Comparison of ENCODE assay signal across 24 cellular contexts in the genomic region with DNA sequence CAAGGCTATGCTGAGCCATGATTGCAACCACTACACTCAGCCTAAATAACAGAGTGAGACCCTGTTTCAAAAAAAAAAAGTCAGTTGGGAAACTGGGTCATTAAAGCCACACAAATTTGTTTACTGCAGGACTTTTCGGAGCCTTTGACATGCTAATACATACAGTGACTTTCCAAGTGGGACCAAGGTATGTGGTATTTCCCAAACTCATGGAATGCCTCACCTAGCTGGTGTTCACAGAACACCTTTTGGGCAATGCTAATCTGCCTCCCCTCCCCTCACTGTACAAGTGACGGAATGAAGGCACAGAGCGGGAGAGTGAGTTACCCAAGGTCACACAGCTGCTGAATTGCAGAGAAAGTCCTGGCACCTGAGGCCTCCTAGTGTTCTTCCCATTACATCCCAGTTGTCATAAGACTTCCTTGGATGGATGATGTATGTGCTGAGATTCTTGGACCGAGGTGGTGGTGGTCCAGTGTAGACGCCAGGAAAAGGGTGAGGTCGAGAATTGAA. TPM values are rescaled to one million over a fixed set of nuclear protein-coding genes. Genes with fewer than 3 reads are reported as not detected.
DNase-seq lines count a peak whose midpoint lies in the region; ATAC-seq, FAIRE-seq and TF ChIP-seq lines count a peak whose summit lies in the region.
"Had no signal": no experiment of that assay in that cellular context is flagged by ENCODE, and none has a peak within 500 bp of the region (broad histone marks: within the 10 kb centered on the region; RNA-seq: fewer than 3 reads in every experiment).

No MANE protein-coding gene starts in this region.

- H3K9ac ChIP-seq in BLaER1 treated with 17β-estradiol and CSF1 and Interleukin-3, amounts not matched to agents 10 nM and 100 nM = no peak overlapping the region
- H3K9ac ChIP-seq in K562 (ENCODE audit: insufficient read depth in 1 of 2, low read depth in 2 of 2, low read length in 2 of 2) (no peak overlapping the region), muscle layer of colon (ENCODE audit: low read length) (no peak overlapping the region)

- H2AFZ ChIP-seq in K562 (ENCODE audit: low read depth, low read length) = no peak overlapping the region

- H3K4me1 Mint-ChIP-seq in CD14-positive monocyte = peaks cover 26% of the 10 kb centered on the region

- no peaks in the 10 kb centered on the region for H3K36me3 ChIP-seq in BLaER1 treated with 17β-estradiol and CSF1 and Interleukin-3, amounts not matched to agents 10 nM and 100 nM
- H3K36me3 ChIP-seq in K562 (ENCODE audit: control insufficient read depth, insufficient read depth, low read length) (no peaks in the 10 kb centered on the region), muscle layer of colon (ENCODE audit: insufficient read depth, low read length) (peaks cover 21% of the 10 kb centered on the region), tibial artery (peaks cover 33 to 86% (median 40%) of the 10 kb centered on the region in 3 donors)
- H3K36me3 ChIP-seq: pancreas had no signal

- H3K4me2 ChIP-seq in BLaER1 treated with 17β-estradiol and CSF1 and Interleukin-3, amounts not matched to agents 10 nM and 100 nM = peak overlapping the region in 10 of 11 experiments; percentile 18 to 74 (median 64); a peak in 13 of 22 replicates
- H3K4me2 ChIP-seq in K562 (ENCODE audit: insufficient read depth, low read length) = no peak overlapping the region

- H3K79me2 ChIP-seq in K562 (ENCODE audit: control insufficient read depth, insufficient read depth, low read length) = no peaks in the 10 kb centered on the region

- peak overlapping the region in 1 of 2 donors; percentile 42 for H3K4me3 Mint-ChIP-seq in CD14-positive monocyte
- H3K4me3 Mint-ChIP-seq: activated CD8-positive, alpha-beta memory T cell treated with anti-CD3 and anti-CD28 coated beads, Interleukin-2, amount 10 ng/mL, durations not matched to agents 7 days and 5 days; activated naive CD8-positive, alpha-beta T cell; activated T-helper 1 cell treated with anti-CD3 and anti-CD28 coated beads, Interleukin-12 subunit alpha, Interleukin-12 subunit beta, Interleukin-2, Interleukin-4 antibody, amounts not matched to agents 30 ng/mL and 10 ng/mL and 1 ng/mL, durations not matched to agents 14 hours and 24 hours and 36 hours; CD8-positive, alpha-beta memory T cell; effector memory CD8-positive, alpha-beta T cell; memory B cell; naive thymus-derived CD8-positive, alpha-beta T cell; stimulated activated naive B cell treated with anti-CD40 and anti-IgM and Interleukin-4, amounts not matched to agents 10 μg/mL and 1 μg/mL and 100 μg/mL, for 72 hours; T-helper 1 cell treated with Interleukin-12 subunit alpha and Interleukin-12 subunit beta and Interleukin-4 antibody, amounts not matched to agents 30 μg/mL and 1 μg/mL, for 36 hours had no signal

- CTCF ChIA-PET in K562 (lab: Yijun Ruan, JAX; ENCODE audit: low intra/inter-chr PET ratio) = no interaction called here

- H3K9me3 Mint-ChIP-seq in CD14-positive monocyte = peaks cover 0 to 3% (median 0%) of the 10 kb centered on the region in 7 donors
- H3K9me3 Mint-ChIP-seq: activated T-helper 1 cell treated with anti-CD3 and anti-CD28 coated beads, Interleukin-12 subunit alpha, Interleukin-12 subunit beta, Interleukin-2, Interleukin-4 antibody, amounts not matched to agents 30 ng/mL and 10 ng/mL and 1 ng/mL, durations not matched to agents 14 hours and 24 hours and 36 hours; CD8-positive, alpha-beta memory T cell; effector memory CD8-positive, alpha-beta T cell; memory B cell; naive thymus-derived CD8-positive, alpha-beta T cell; stimulated activated naive B cell treated with anti-CD40 and anti-IgM and Interleukin-4, amounts not matched to agents 10 μg/mL and 1 μg/mL and 100 μg/mL, for 72 hours; T-helper 1 cell treated with Interleukin-12 subunit alpha and Interleukin-12 subunit beta and Interleukin-4 antibody, amounts not matched to agents 30 μg/mL and 1 μg/mL, for 36 hours had no signal

- in situ Hi-C loops in K562 (cut with MboI) = no loop called here

- intact Hi-C loops in K562 (cut with micrococcal nuclease) (no loop called here), tibial artery (cut with DNase I; ENCODE audit: low total_unique reads) (no loop called here), CD14-positive monocyte (cut with micrococcal nuclease) (no loop called here)

- ATAC-seq in K562 (no peak), GM19397 (IDR thresholded peaks at IDR 0.05; ENCODE audit: unreplicated experiment) (no peak)

- TF ChIP-seq RAD21 in K562 (CRISPR knock-in tag; conservative IDR thresholded peaks at IDR 0.05 in 1 of 2, IDR thresholded peaks at IDR 0.05 in 1 of 2) = no peak

- H3K4me1 ChIP-seq in BLaER1 treated with 17β-estradiol and CSF1 and Interleukin-3, amounts not matched to agents 10 nM and 100 nM = peaks cover 12 to 23% (median 20%) of the 10 kb centered on the region in 10 experiments
- peaks cover 0 to 2% of the 10 kb centered on the region in 2 experiments; a peak in 1 of 5 replicates for H3K4me1 ChIP-seq in K562 (replicated peaks in 1 of 2; ENCODE audit: control insufficient read depth in 2 of 2, insufficient read depth in 2 of 2, low read length in 2 of 2)
- H3K4me1 ChIP-seq in muscle layer of colon (ENCODE audit: insufficient read depth, low read length) = peaks cover 37% of the 10 kb centered on the region
- peaks cover 3 to 94% (median 58%) of the 10 kb centered on the region in 4 donors for H3K4me1 ChIP-seq in tibial artery

- 8% methylated on average over 6 of the region's 6 CpGs for WGBS in K562 (ENCODE audit: insufficient coverage, low coverage, missing lambda C conversion rate)

- no peak for TF ChIP-seq EP300 in K562 (IDR thresholded peaks at IDR 0.05; ENCODE audit: low read length)

- no peaks in the 10 kb centered on the region for H3K9me1 ChIP-seq in K562 (ENCODE audit: control insufficient read depth, insufficient read depth, low read length)

- POLR2A ChIA-PET in K562 (lab: Yijun Ruan, JAX) = interaction anchor here (1.0 to 1.2 kb wide), 2 partner anchors 12 to 31 kb away, joined by 3 read pairs; no protein-coding TSS in a partner anchor

- H3K27me3 Mint-ChIP-seq in CD14-positive monocyte (ENCODE audit: low read depth in 3 of 3) = peaks cover 8 to 26% (median 23%) of the 10 kb centered on the region in 3 donors

- H3K27ac Mint-ChIP-seq in CD14-positive monocyte = no peak overlapping the region
- H3K27ac Mint-ChIP-seq: activated CD8-positive, alpha-beta memory T cell treated with anti-CD3 and anti-CD28 coated beads, Interleukin-2, amount 10 ng/mL, durations not matched to agents 7 days and 5 days; activated naive CD8-positive, alpha-beta T cell; activated T-helper 1 cell treated with anti-CD3 and anti-CD28 coated beads, Interleukin-12 subunit alpha, Interleukin-12 subunit beta, Interleukin-2, Interleukin-4 antibody, amounts not matched to agents 30 ng/mL and 10 ng/mL and 1 ng/mL, durations not matched to agents 14 hours and 24 hours and 36 hours; memory B cell; stimulated activated naive B cell treated with anti-CD40 and anti-IgM and Interleukin-4, amounts not matched to agents 10 μg/mL and 1 μg/mL and 100 μg/mL, for 72 hours; T-helper 1 cell treated with Interleukin-12 subunit alpha and Interleukin-12 subunit beta and Interleukin-4 antibody, amounts not matched to agents 30 μg/mL and 1 μg/mL, for 36 hours had no signal

- BruUV-seq in K562 (replicated peaks; lab: Mats Ljungman, UMichigan) = no TSS peak

- peaks cover 11% of the 10 kb centered on the region in 2 donors for H3K36me3 Mint-ChIP-seq in CD14-positive monocyte
- H3K36me3 Mint-ChIP-seq: activated CD8-positive, alpha-beta memory T cell treated with anti-CD3 and anti-CD28 coated beads, Interleukin-2, amount 10 ng/mL, durations not matched to agents 7 days and 5 days; activated naive CD8-positive, alpha-beta T cell; CD8-positive, alpha-beta memory T cell; memory B cell; naive thymus-derived CD8-positive, alpha-beta T cell; stimulated activated naive B cell treated with anti-CD40 and anti-IgM and Interleukin-4, amounts not matched to agents 10 μg/mL and 1 μg/mL and 100 μg/mL, for 72 hours had no signal

- no peak overlapping the region for H3K27ac ChIP-seq in BLaER1 treated with 17β-estradiol and CSF1 and Interleukin-3, amounts not matched to agents 10 nM and 100 nM
- H3K27ac ChIP-seq in K562 (ENCODE audit: extremely low read depth, low read depth, low read length) (no peak overlapping the region), muscle layer of colon (ENCODE audit: low read depth, low read length) (peak overlapping the region; percentile 68), tibial artery (peak overlapping the region; percentile 67 to 71)
- H3K27ac ChIP-seq: pancreas had no signal

- DNase-seq in K562 (ENCODE audit: extremely low read depth in 1 of 4, low spot score in 3 of 4) (no peak), tibial artery (no peak), Kasumi-1 (lab: John Stamatoyannopoulos, UW) (no peak), CD14-positive monocyte (ENCODE audit: low spot score) (no peak)
- no peak for DNase-seq in stimulated activated CD4-positive, alpha-beta T cell treated with anti-CD3 and anti-CD28 coated beads, Interleukin-4, amount 100 ng/mL, for 1 hour
- DNase-seq: activated CD8-positive, alpha-beta memory T cell treated with anti-CD3 and anti-CD28 coated beads, Interleukin-2, amount 10 ng/mL, durations not matched to agents 7 days and 5 days; kidney glomerular epithelial cell; NCI-H1048; NCI-H187; NCI-H526 treated with DMSO at 0.1 percent for 48 hours; stimulated activated CD4-positive, alpha-beta T cell treated with anti-CD3 and anti-CD28 coated beads, Interleukin-2, amount 100 ng/mL, for 24 hours; stimulated activated naive B cell treated with anti-CD40 and anti-IgM and Interleukin-4, amounts not matched to agents 10 μg/mL and 1 μg/mL and 100 μg/mL, for 72 hours had no signal

- no peak overlapping the region for H3K4me3 ChIP-seq in BLaER1 treated with 17β-estradiol and CSF1 and Interleukin-3, amounts not matched to agents 10 nM and 100 nM
- H3K4me3 ChIP-seq in K562 (no peak overlapping the region), muscle layer of colon (ENCODE audit: low read depth in 1 of 2, low read length in 2 of 2) (peak overlapping the region in 1 of 2 donors; percentile 19), tibial artery (no peak overlapping the region)
- H3K4me3 ChIP-seq: pancreas, skin epidermis had no signal

- H4K20me1 ChIP-seq in BLaER1 treated with 17β-estradiol and CSF1 and Interleukin-3, amounts not matched to agents 10 nM and 100 nM = no peaks in the 10 kb centered on the region
- peaks cover 4% of the 10 kb centered on the region for H4K20me1 ChIP-seq in K562 (replicated peaks; ENCODE audit: control insufficient read depth, insufficient read depth, low read length)

- FAIRE-seq in K562 (lab: Jason Lieb, UNC) = no peak
- FAIRE-seq: pancreas had no signal

- TF ChIP-seq CTCF in K562 (IDR thresholded peaks at IDR 0.05 in 2 of 3, conservative IDR thresholded peaks at IDR 0.05 in 1 of 3; ENCODE audit: insufficient read depth in 2 of 3, low read depth in 1 of 3, low read length in 3 of 3) (no peak), tibial artery (IDR thresholded peaks at IDR 0.05) (no peak), CD14-positive monocyte (IDR thresholded peaks at IDR 0.05) (no peak)

- peaks cover 0 to 11% (median 0%) of the 10 kb centered on the region in 11 experiments; a peak in 4 of 22 replicates for H3K27me3 ChIP-seq in BLaER1 treated with 17β-estradiol and CSF1 and Interleukin-3, amounts not matched to agents 10 nM and 100 nM
- H3K27me3 ChIP-seq in K562 (ENCODE audit: control insufficient read depth in 2 of 2, insufficient read depth in 2 of 2, low read length in 2 of 2) = peaks cover 46 to 75% of the 10 kb centered on the region in 2 experiments; a peak in 4 of 5 replicates
- no peaks in the 10 kb centered on the region for H3K27me3 ChIP-seq in muscle layer of colon (ENCODE audit: control insufficient read depth in 1 of 2, insufficient read depth in 2 of 2, low read length in 2 of 2)
- no peaks in the 10 kb centered on the region for H3K27me3 ChIP-seq in tibial artery
- H3K27me3 ChIP-seq: pancreas had no signal

- no peak for TF ChIP-seq POLR2A in K562 (conservative IDR thresholded peaks at IDR 0.05)

- H3K9me3 ChIP-seq in BLaER1 treated with 17β-estradiol and CSF1 and Interleukin-3, amounts not matched to agents 10 nM and 100 nM (replicated peaks in 1 of 11) = no peaks in the 10 kb centered on the region
- H3K9me3 ChIP-seq in K562 (replicated peaks; ENCODE audit: control insufficient read depth, insufficient read depth, low read depth, low read length) (no peaks in the 10 kb centered on the region), muscle layer of colon (ENCODE audit: low read length) (no peaks in the 10 kb centered on the region), tibial artery (no peaks in the 10 kb centered on the region)
- H3K9me3 ChIP-seq: pancreas had no signal

RNA-seq across cellular contexts. Expression of gene ATOH8, which starts 30.7 kb away (rescaled TPM):
- not detected in 2 replicates for total RNA-seq in K562 (2011; cell fraction: chromatin; rRNA removed; ENCODE audit: low replicate concordance)
- not detected in 2 replicates for total RNA-seq in K562 (2011; cell fraction: nucleolus; rRNA removed)
- not detected in 2 replicates for total RNA-seq in K562 (2011; cell fraction: nucleoplasm; rRNA removed)
- total RNA-seq in K562 (2014; rRNA removed) (not detected in 2 replicates), K562 (2014; rRNA removed; fragmentation: Illumina TruSeq; extraction: Trizol) (not detected in 2 replicates), K562 (2015; rRNA removed; fragmentation: Illumina TruSeq; extraction: Trizol) (not detected in 2 replicates), K562 (2021) (not detected in 2 replicates)
- polyA plus RNA-seq in K562 (2011; rRNA removed) (not detected in 2 replicates), K562 (2014; fragmentation: Illumina TruSeq; extraction: Trizol) (not detected in 2 replicates), K562 (2014; fragmentation: Nextera tagmentation; extraction: Ambion mirVana) (not detected), K562 (2014; rRNA removed) (not detected in 2 replicates), CD14-positive monocyte (1 to 10 TPM; 2.0 to 2.1 TPM)
- not detected in 2 replicates for polyA plus RNA-seq in K562 (2011; cell fraction: cytosol; rRNA removed)
- polyA plus RNA-seq in K562 (2011; cell fraction: nucleus; rRNA removed) = not detected in 2 replicates
- not detected in 2 replicates for polyA plus RNA-seq in K562 (2012)
- polyA minus RNA-seq in K562 (2011; rRNA and poly(A)+ RNA removed) = not detected in 2 replicates
- not detected in 2 replicates for polyA minus RNA-seq in K562 (2011; cell fraction: cytosol; rRNA and poly(A)+ RNA removed)
- not detected in 2 replicates for polyA minus RNA-seq in K562 (2011; cell fraction: nucleus; rRNA and poly(A)+ RNA removed)
- total RNA-seq: CD8-positive, alpha-beta memory T cell; naive thymus-derived CD8-positive, alpha-beta T cell had no signal
- polyA plus RNA-seq: CD8-positive, alpha-beta memory T cell; naive thymus-derived CD8-positive, alpha-beta T cell had no signal

Comparison
In these comparisons a context has a peak if more than half of its experiments do, and no peak if none do; other contexts are left out.
1. H3K27ac ChIP-seq: peak in muscle layer of colon (single experiment) and tibial artery (2 of 2); none in BLaER1 treated with 17β-estradiol and CSF1 and Interleukin-3, amounts not matched to agents 10 nM and 100 nM (0 of 11) and K562 (single experiment).